ENCODE assay signal across 9 cellular contexts in genomic region chr6:1527098-1527497, GRCh38.
A peak's percentile ranks its signal among the peaks of the same experiment; 100 is the strongest.
DNase-seq lines count a peak whose midpoint lies in the region; ATAC-seq and TF ChIP-seq lines count a peak whose summit lies in the region.
"Had no signal": no experiment of that assay in that cellular context is flagged by ENCODE, and none has a peak within 500 bp of the region (broad histone marks: within the 10 kb centered on the region; RNA-seq: fewer than 3 reads in every experiment).

No MANE protein-coding gene starts in this region.

- H3K9me3 ChIP-seq in IMR-90 (ENCODE audit: control insufficient read depth, insufficient read depth, low read length) (no peaks in the 10 kb centered on the region), esophagus muscularis mucosa (no peaks in the 10 kb centered on the region)

- no peak overlapping the region for H4K91ac ChIP-seq in IMR-90 (ENCODE audit: insufficient read depth, low read depth, low read length)

- H3K4me3 ChIP-seq in IMR-90 (ENCODE audit: insufficient read depth, low read depth, low read length) = no peak overlapping the region
- H3K4me3 ChIP-seq in esophagus muscularis mucosa = peak overlapping the region in 1 of 4 donors; percentile 6

- peak overlapping the region; percentile 46 to 76 (median 58) for H3K4me3 Mint-ChIP-seq in immature natural killer cell
- H3K4me3 Mint-ChIP-seq: dendritic cell treated with granulocyte-macrophage colony-stimulating factor and Interleukin-4, amounts not matched to agents 40 ng/mL and 50 ng/mL, for 4 days had no signal

- H3K23ac ChIP-seq in IMR-90 (ENCODE audit: low read depth, low read length) = peak overlapping the region; percentile 23; the same call in 1 of the 2 replicates

- H3K27me3 ChIP-seq in IMR-90 (ENCODE audit: control insufficient read depth, insufficient read depth, low read length) (peaks cover 12% of the 10 kb centered on the region), esophagus muscularis mucosa (peaks cover 0 to 28% (median 4%) of the 10 kb centered on the region in 4 donors)

- no peaks in the 10 kb centered on the region for H3K9me3 Mint-ChIP-seq in immature natural killer cell
- H3K9me3 Mint-ChIP-seq: dendritic cell treated with granulocyte-macrophage colony-stimulating factor and Interleukin-4, amounts not matched to agents 40 ng/mL and 50 ng/mL, for 4 days had no signal

- TF ChIP-seq CTCF in IMR-90 (conservative IDR thresholded peaks at IDR 0.05; ENCODE audit: low read depth, low read length) = no peak
- TF ChIP-seq CTCF in esophagus muscularis mucosa (IDR thresholded peaks at IDR 0.05) = no peak

- H3K4me1 ChIP-seq in IMR-90 (ENCODE audit: control insufficient read depth, insufficient read depth, low read length) = peaks cover 10% of the 10 kb centered on the region; the same call in 1 of the 2 replicates
- H3K4me1 ChIP-seq in esophagus muscularis mucosa = peaks cover 12 to 32% (median 27%) of the 10 kb centered on the region in 4 donors

- no TSS peak for BruUV-seq in IMR-90 (replicated peaks; lab: Mats Ljungman, UMichigan)

- H2AK9ac ChIP-seq in IMR-90 (replicated peaks; ENCODE audit: low read depth, low read length, poor library complexity) = no peak overlapping the region

- H4K5ac ChIP-seq in IMR-90 (ENCODE audit: low read depth, low read length) = no peak overlapping the region; the same call in 1 of the 2 replicates

- peaks cover 4 to 11% (median 8%) of the 10 kb centered on the region in 3 donors for H3K27me3 Mint-ChIP-seq in immature natural killer cell (ENCODE audit: low read depth in 3 of 3)

- H3K4ac ChIP-seq in IMR-90 (ENCODE audit: low read depth, low read length) = peak overlapping the region; percentile 55

- POLR2A ChIA-PET in IMR-90 (lab: Charles Lee; ENCODE audit: unreplicated experiment) = no interaction called here

- no peak overlapping the region; the same call in 1 of the 2 replicates for H3K18ac ChIP-seq in IMR-90 (ENCODE audit: low read depth, low read length)

- H2AK5ac ChIP-seq in IMR-90 (ENCODE audit: low read depth, low read length) = no peak overlapping the region

- no peak for TF ChIP-seq POLR2A in IMR-90 (IDR thresholded peaks at IDR 0.05; ENCODE audit: low read depth, low read length)
- TF ChIP-seq POLR2A in esophagus muscularis mucosa (IDR thresholded peaks at IDR 0.05; ENCODE audit: low read depth) = no peak

- CTCF ChIA-PET in IMR-90 (lab: Yijun Ruan, JAX) = no interaction called here

- peak overlapping the region; percentile 55 for H2AFZ ChIP-seq in IMR-90 (replicated peaks; ENCODE audit: low read length, poor library complexity)

- no peak overlapping the region for H3K56ac ChIP-seq in IMR-90 (ENCODE audit: extremely low read depth, insufficient read depth, low read length)

- peak overlapping the region; percentile 82 for H3K14ac ChIP-seq in IMR-90 (replicated peaks; ENCODE audit: low read depth, low read length)

- peak overlapping the region in 1 of 2 experiments; percentile 29; a peak in 2 of 4 replicates for H4K8ac ChIP-seq in IMR-90 (ENCODE audit: low read depth in 2 of 2, low read length in 2 of 2)

- H2BK15ac ChIP-seq in IMR-90 (ENCODE audit: low read depth, low read length) = 0 out of 3 replicates have a peak overlapping the region, but pooled peaks have one; percentile 19

- dilution Hi-C loops in IMR-90 (cut with HindIII; ENCODE audit: low sequenced_read_pairs, unreplicated experiment) = no loop called here

- peak overlapping the region in 3 of 6 donors; percentile 66 to 86 (median 74) for H3K27ac Mint-ChIP-seq in immature natural killer cell
- H3K27ac Mint-ChIP-seq: dendritic cell treated with granulocyte-macrophage colony-stimulating factor and Interleukin-4, amounts not matched to agents 40 ng/mL and 50 ng/mL, for 4 days had no signal

- no peak overlapping the region; the same call in 1 of the 2 replicates for H3K4me2 ChIP-seq in IMR-90 (ENCODE audit: low read depth, low read length)

- H3K27ac ChIP-seq in IMR-90 (ENCODE audit: insufficient read depth, low read length) = peak overlapping the region; percentile 15; the same call in 1 of the 2 replicates
- peak overlapping the region in 1 of 4 donors; percentile 37 for H3K27ac ChIP-seq in esophagus muscularis mucosa (replicated peaks in 1 of 4)

- DNase-seq in COLO829 (ENCODE audit: low spot score) = peak; percentile 96
- peak; percentile 58 for DNase-seq in IMR-90
- peak in 56 of 58 donors; percentile 31 to 88 (median 71) for DNase-seq in anterior cingulate cortex (lab: John Stamatoyannopoulos, UW)
- DNase-seq in immature natural killer cell = peak; percentile 10 to 57 (median 14)
- DNase-seq in stimulated activated CD4-positive, alpha-beta T cell treated with anti-CD3 and anti-CD28 coated beads, Interleukin-4, amount 100 ng/mL, for 24 hours = peak; percentile 10
- DNase-seq in esophagus muscularis mucosa (ENCODE audit: extremely low spot score) = no peak

- no peak overlapping the region for H3K9ac ChIP-seq in IMR-90 (ENCODE audit: low read depth, low read length)

- peaks cover 4% of the 10 kb centered on the region; the same call in 1 of the 2 replicates for H3K9me1 ChIP-seq in IMR-90 (ENCODE audit: insufficient read depth, low read length)

- H3K4me1 Mint-ChIP-seq in immature natural killer cell = peaks cover 48 to 76% of the 10 kb centered on the region in 2 donors

- H3K79me1 ChIP-seq in IMR-90 (ENCODE audit: low read depth in 1 of 2, low read length in 2 of 2) = no peaks in the 10 kb centered on the region

- 14% methylated on average over 2 of the region's 10 CpGs; no CpG with 5 or more reads in 1 of the 2 experiments for WGBS in IMR-90 (ENCODE audit: extremely low coverage in 2 of 2, insufficient read length in 1 of 2), 2 experiments
- 15% methylated on average over 10 of the region's 10 CpGs for WGBS in esophagus muscularis mucosa

- H2BK5ac ChIP-seq in IMR-90 (ENCODE audit: low read depth, low read length, poor library complexity, severe bottlenecking) = no peak overlapping the region

- no peak for TF ChIP-seq EP300 in esophagus muscularis mucosa (IDR thresholded peaks at IDR 0.05)

- peak; percentile 82 for ATAC-seq in IMR-90 (ENCODE audit: low read depth)
- ATAC-seq in HG02571 (IDR thresholded peaks at IDR 0.05; ENCODE audit: unreplicated experiment) = no peak
- no peak for ATAC-seq in GM19463 (IDR thresholded peaks at IDR 0.05; ENCODE audit: unreplicated experiment)

- no peak for TF ChIP-seq RAD21 in IMR-90 (IDR thresholded peaks at IDR 0.05; ENCODE audit: low read length)

- in situ Hi-C loops in IMR-90 (cut with MboI; ENCODE audit: low sequenced_read_pairs) = no loop called here

- H3K36me3 ChIP-seq in IMR-90 (ENCODE audit: control insufficient read depth, insufficient read depth, low read length) (no peaks in the 10 kb centered on the region), esophagus muscularis mucosa (no peaks in the 10 kb centered on the region)

- peak overlapping the region; percentile 64; the same call in 1 of the 2 replicates for H2BK20ac ChIP-seq in IMR-90 (ENCODE audit: low read depth, low read length)

- H2BK120ac ChIP-seq in IMR-90 (ENCODE audit: low read depth, low read length) = peak overlapping the region; percentile 34; the same call in 1 of the 2 replicates

- no peaks in the 10 kb centered on the region for H4K20me1 ChIP-seq in IMR-90 (ENCODE audit: insufficient read depth, low read length)

- no peaks in the 10 kb centered on the region for H3K36me3 Mint-ChIP-seq in immature natural killer cell

- intact Hi-C loops in IMR-90 (cut with micrococcal nuclease) (no loop called here), esophagus muscularis mucosa (cut with DNase I) (no loop called here)

TF ChIP-seq in IMR-90, 13 proteins besides CTCF, POLR2A, EP300 and RAD21:
- peak; percentile 72 for TF ChIP-seq USF2 (IDR thresholded peaks at IDR 0.05; ENCODE audit: low read depth, low read length)
- no peak for TF ChIP-seq CHD1 (IDR thresholded peaks at IDR 0.05; ENCODE audit: low read depth, low read length)
- no peak for TF ChIP-seq RFX5 (IDR thresholded peaks at IDR 0.05; ENCODE audit: low read depth, low read length)
